Comparison of ENCODE assay signal across 8 cellular contexts in genomic region chr17:39668141-39668924, GRCh38. TPM values are rescaled to one million over a fixed set of nuclear protein-coding genes. Genes with fewer than 3 reads are reported as not detected.
A peak's percentile ranks its signal among the peaks of the same experiment; 100 is the strongest.
DNase-seq lines count a peak whose midpoint lies in the region; ATAC-seq and TF ChIP-seq lines count a peak whose summit lies in the region.

TSS of gene PNMT (plus strand) at chr17:39668453. CDS start at chr17:39668476, 23 bp downstream.

- peak within 1 kb of the TSS; percentile 67 for H2AFZ ChIP-seq in MM.1S (ENCODE audit: low read length)

- peak within 1 kb of the TSS; percentile 90 for H3K27ac Mint-ChIP-seq in central memory CD8-positive, alpha-beta T cell (ENCODE audit: low read depth)

- DNase-seq in Daoy (ENCODE audit: low read depth) (peak; percentile 67), MM.1S (peak; percentile 70), kidney epithelial cell (ENCODE audit: low read depth) (no peak)
- peak; percentile 71 for DNase-seq in activated CD4-positive, CD25-positive, alpha-beta regulatory T cell treated with anti-CD3 and anti-CD28 coated beads, Interleukin-2, amount 50 U/mL, for 72 hours
- DNase-seq in central memory CD8-positive, alpha-beta T cell (ENCODE audit: low spot score in 2 of 2) = peak; percentile 39 to 54
- DNase-seq in stimulated activated CD4-positive, alpha-beta T cell treated with anti-CD3 and anti-CD28 coated beads, Interleukin-2, amount 100 ng/mL, for 4 hours (ENCODE audit: low read depth) = peak; percentile 49

- H3K9me3 ChIP-seq in MM.1S (replicated peaks; ENCODE audit: insufficient read depth, low read length) = no peaks in the 10 kb centered on the region

- H3K4me2 ChIP-seq in MM.1S (ENCODE audit: low read depth, low read length) = peak within 1 kb of the TSS; percentile 94

- no peaks in the 10 kb centered on the region for H3K27me3 Mint-ChIP-seq in central memory CD8-positive, alpha-beta T cell

- H3K4me1 Mint-ChIP-seq in central memory CD8-positive, alpha-beta T cell = peaks cover 30% of the 10 kb centered on the region

- TF ChIP-seq CTCF in MM.1S (IDR thresholded peaks at IDR 0.05; ENCODE audit: low read length) = peak; percentile 74
- peak; percentile 55 for TF ChIP-seq CTCF in kidney epithelial cell (IDR thresholded peaks at IDR 0.05; ENCODE audit: insufficient read depth, low read length, poor library complexity, severe bottlenecking)

- H3K36me3 Mint-ChIP-seq in central memory CD8-positive, alpha-beta T cell (ENCODE audit: insufficient read depth) = no peaks in the 10 kb centered on the region

- no peaks in the 10 kb centered on the region for H3K79me2 ChIP-seq in MM.1S (ENCODE audit: low read length)

- H3K27me3 ChIP-seq in MM.1S (replicated peaks; ENCODE audit: insufficient read depth, low read length) = peaks cover 27% of the 10 kb centered on the region
- peaks cover 52% of the 10 kb centered on the region for H3K27me3 ChIP-seq in kidney epithelial cell (ENCODE audit: control insufficient read depth, insufficient read depth, low read length)

- H3K9me3 Mint-ChIP-seq in central memory CD8-positive, alpha-beta T cell = no peaks in the 10 kb centered on the region

- H3K9me2 ChIP-seq in MM.1S (replicated peaks; ENCODE audit: insufficient read depth, low read length) = no peaks in the 10 kb centered on the region

- peak within 1 kb of the TSS; percentile 60 for H3K4me3 Mint-ChIP-seq in central memory CD8-positive, alpha-beta T cell

- no peaks in the 10 kb centered on the region for H3F3A ChIP-seq in MM.1S (ENCODE audit: insufficient read depth, low read length)

- no peaks in the 10 kb centered on the region for H3K4me1 ChIP-seq in MM.1S (ENCODE audit: low read length)

- H3K4me3 ChIP-seq in MM.1S (ENCODE audit: low read length) (peak within 1 kb of the TSS; percentile 51), kidney epithelial cell (ENCODE audit: low read depth, low read length) (peak within 1 kb of the TSS; percentile 16)

- ATAC-seq in central memory CD8-positive, alpha-beta T cell (replicated peaks; ENCODE audit: extremely low read depth, poor library complexity, severe bottlenecking) = peak; percentile 70
- ATAC-seq in GM19328 (IDR thresholded peaks at IDR 0.05; ENCODE audit: unreplicated experiment) (no peak), HG03432 (IDR thresholded peaks at IDR 0.05; ENCODE audit: unreplicated experiment) (no peak)

- H4K20me1 ChIP-seq in MM.1S (ENCODE audit: insufficient read depth, low read length) = no peaks in the 10 kb centered on the region

- H3K9ac ChIP-seq in MM.1S (ENCODE audit: low read length) = peak within 1 kb of the TSS; percentile 53; the same call in 1 of the 2 replicates

- H3K36me3 ChIP-seq in MM.1S (replicated peaks; ENCODE audit: insufficient read depth, low read length) (no peaks in the 10 kb centered on the region), kidney epithelial cell (ENCODE audit: control insufficient read depth, insufficient read depth, low read length) (no peaks in the 10 kb centered on the region)

- no peak within 1 kb of the TSS for H3K27ac ChIP-seq in MM.1S (ENCODE audit: low read length)

RNA-seq across cellular contexts. Expression of gene PNMT, which starts in this region (rescaled TPM):
- total RNA-seq in Daoy (2014; rRNA removed; shearing (Covaris generic)) = 0.18 TPM in 1 of 2 replicates, not detected in the other
- 2.7 TPM in 1 of 2 replicates, not detected in the other for total RNA-seq in kidney epithelial cell

Comparison
In these comparisons a context has a peak if more than half of its experiments do, and no peak if none do; other contexts are left out.
1. Peak in DNase-seq in Daoy; RNA of the gene not detected or under 1 TPM.